ENCODE assay signal across 9 cellular contexts in genomic region chr4:77193511-77194236, GRCh38. TPM values are rescaled to one million over a fixed set of nuclear protein-coding genes. Genes with fewer than 3 reads are reported as not detected.
DNase-seq lines count a peak whose midpoint lies in the region; ATAC-seq and TF ChIP-seq lines count a peak whose summit lies in the region.
"Had no signal": no experiment of that assay in that cellular context is flagged by ENCODE, and none has a peak within 500 bp of the region (broad histone marks: within the 10 kb centered on the region; RNA-seq: fewer than 3 reads in every experiment).

No MANE protein-coding gene starts in this region.

- no peak overlapping the region for H3K27ac ChIP-seq in duodenal mucosa (ENCODE audit: low read depth, low read length)
- H3K27ac ChIP-seq: VCaP had no signal

- H3K27ac Mint-ChIP-seq in activated B cell treated with CpG ODN at 0.5 μM for 24 hours, result peak overlapping the region; percentile 97

- H3K27me3 Mint-ChIP-seq in activated B cell treated with CpG ODN at 0.5 μM for 24 hours, result no peaks in the 10 kb centered on the region

- POLR2A ChIA-PET in activated B cell treated with CpG ODN at 0.5 μM for 24 hours (lab: Charles Lee), result interaction anchor here (0.5 to 6.2 kb wide), 26 partner anchors 9 to 1421 kb away, joined by 3 to 126 read pairs (median 5); partner anchors contain the start of genes CCNG2, CCNI, MRPL1 and SEPTIN11

- H3K9ac ChIP-seq in duodenal mucosa (ENCODE audit: low read depth in 1 of 2, low read length in 2 of 2), result no peak overlapping the region

- H3K9me3 ChIP-seq in duodenal mucosa (ENCODE audit: control insufficient read depth in 1 of 2, low read length in 2 of 2), result no peaks in the 10 kb centered on the region

- peak overlapping the region; percentile 35 to 43 for H3K4me3 ChIP-seq in duodenal mucosa (ENCODE audit: low read depth in 1 of 2, low read length in 2 of 2)
- H3K4me3 ChIP-seq in foreskin fibroblast (ENCODE audit: low read depth in 1 of 2, low read length in 2 of 2), result no peak overlapping the region

- peak; percentile 64 for TF ChIP-seq POLR2A in GM19099 (IDR thresholded peaks at IDR 0.05; ENCODE audit: extremely low read depth, insufficient read length, low read depth)

- DNase-seq in activated B cell treated with CpG ODN at 0.5 μM for 24 hours (peak; percentile 73), putamen (ENCODE audit: low spot score) (peak; percentile 17), foreskin fibroblast (no peak), SK-N-DZ (ENCODE audit: low spot score) (no peak), AG20443 (ENCODE audit: low spot score) (no peak)

- no peaks in the 10 kb centered on the region for H3K36me3 Mint-ChIP-seq in activated B cell treated with CpG ODN at 0.5 μM for 24 hours (ENCODE audit: low read depth)

- H3K27me3 ChIP-seq in duodenal mucosa (ENCODE audit: control insufficient read depth in 1 of 2, insufficient read depth in 2 of 2, low read length in 2 of 2), result no peaks in the 10 kb centered on the region

- CTCF ChIA-PET in activated B cell treated with CpG ODN at 0.5 μM for 24 hours (lab: Charles Lee), result interaction anchor here (0.7 to 3.7 kb wide), 11 partner anchors 10 to 149 kb away, joined by 3 to 56 read pairs (median 4); partner anchors contain the start of gene CCNG2

- H3K9me3 Mint-ChIP-seq in activated B cell treated with CpG ODN at 0.5 μM for 24 hours, result no peaks in the 10 kb centered on the region

- peak; percentile 93 for ATAC-seq in HG03159 (IDR thresholded peaks at IDR 0.05; ENCODE audit: unreplicated experiment)
- ATAC-seq in activated B cell treated with CpG ODN at 0.5 μM for 24 hours (ENCODE audit: low read depth), result peak; percentile 91

- intact Hi-C loops in activated B cell treated with CpG ODN at 0.5 μM for 24 hours (cut with micrococcal nuclease), result loop anchor here (1.0 kb wide), 6 partner anchors 10 to 627 kb away; partner anchors contain the start of gene SEPTIN11

- peak overlapping the region; percentile 85 for H3K4me3 Mint-ChIP-seq in activated B cell treated with CpG ODN at 0.5 μM for 24 hours

- peaks cover 55% of the 10 kb centered on the region for H3K4me1 Mint-ChIP-seq in activated B cell treated with CpG ODN at 0.5 μM for 24 hours

- no peaks in the 10 kb centered on the region for H3K36me3 ChIP-seq in duodenal mucosa (ENCODE audit: control insufficient read depth in 1 of 2, insufficient read depth in 2 of 2, low read length in 2 of 2)

- no peak for TF ChIP-seq CTCF in activated B cell treated with CpG ODN at 0.5 μM for 24 hours (IDR thresholded peaks at IDR 0.05)
- no peak for TF ChIP-seq CTCF in foreskin fibroblast (IDR thresholded peaks at IDR 0.05; ENCODE audit: low read depth, low read length)

- H3K4me1 ChIP-seq in duodenal mucosa (ENCODE audit: control insufficient read depth in 1 of 2, insufficient read depth in 2 of 2, low read length in 2 of 2), result no peaks in the 10 kb centered on the region

RNA-seq across cellular contexts. Expression of gene CCNG2, which starts 36.7 kb away (rescaled TPM):
- 32.0 and 34.6 TPM in 2 replicates for total RNA-seq in activated B cell treated with CpG ODN at 0.5 μM for 24 hours
- polyA plus RNA-seq in SK-N-DZ (2014; cell fraction: cytosol; rRNA removed), result 14.5 and 15.0 TPM in 2 replicates
- polyA plus RNA-seq in SK-N-DZ (2014; cell fraction: nucleus; rRNA removed), result 47.1 and 73.1 TPM in 2 replicates

Comparison
In these comparisons a context has a peak if more than half of its experiments do, and no peak if none do; other contexts are left out.
1. DNase-seq: peak in activated B cell treated with CpG ODN at 0.5 μM for 24 hours (single experiment) and putamen (single experiment); none in foreskin fibroblast (0 of 2), SK-N-DZ (single experiment) and AG20443 (single experiment).
2. H3K4me3 ChIP-seq: peak in duodenal mucosa (2 of 2); none in foreskin fibroblast (0 of 2).